ENCODE assay signal across 8 cellular contexts in the genomic region with DNA sequence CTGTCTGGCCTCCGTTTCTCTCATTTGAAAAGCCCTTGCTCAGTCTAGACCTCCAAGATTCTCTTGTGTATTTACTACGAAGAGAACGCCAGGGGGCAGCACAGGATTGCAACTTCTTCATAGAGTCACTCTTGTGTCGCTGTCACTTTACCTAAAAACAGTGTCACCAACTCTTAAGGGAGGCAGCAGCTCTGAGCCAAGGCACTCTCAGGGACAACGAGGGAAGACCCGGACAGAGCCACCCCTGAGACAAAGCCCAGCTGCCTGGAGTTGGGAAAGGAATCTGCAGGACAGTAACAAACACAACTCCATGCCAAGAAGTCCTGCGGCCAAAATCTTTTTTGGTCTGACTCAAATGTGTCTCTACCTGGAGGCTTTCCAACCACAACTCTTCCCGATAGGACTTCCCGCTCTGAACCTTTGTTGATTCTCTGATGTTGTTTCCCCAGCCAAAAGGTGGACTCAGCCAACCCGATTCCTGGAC. TPM values are rescaled to one million over a fixed set of nuclear protein-coding genes. Genes with fewer than 3 reads are reported as not detected.
A peak's percentile ranks its signal among the peaks of the same experiment; 100 is the strongest.
DNase-seq lines count a peak whose midpoint lies in the region; ATAC-seq and TF ChIP-seq lines count a peak whose summit lies in the region.

No MANE protein-coding gene starts in this region.

- no peaks in the 10 kb centered on the region for H3K27me3 Mint-ChIP-seq in activated CD8-positive, alpha-beta memory T cell treated with anti-CD3 and anti-CD28 coated beads, Interleukin-2, amount 10 ng/mL, durations not matched to agents 7 days and 5 days

- H3K36me3 ChIP-seq in BE2C (no peaks in the 10 kb centered on the region), muscle layer of duodenum (ENCODE audit: control insufficient read depth in 1 of 2, insufficient read depth in 2 of 2, low read length in 2 of 2) (peaks cover 0 to 5% of the 10 kb centered on the region in 2 donors)

- peaks cover 4% of the 10 kb centered on the region for H3K36me3 Mint-ChIP-seq in activated CD8-positive, alpha-beta memory T cell treated with anti-CD3 and anti-CD28 coated beads, Interleukin-2, amount 10 ng/mL, durations not matched to agents 7 days and 5 days

- no peak overlapping the region for H3K4me3 Mint-ChIP-seq in activated CD8-positive, alpha-beta memory T cell treated with anti-CD3 and anti-CD28 coated beads, Interleukin-2, amount 10 ng/mL, durations not matched to agents 7 days and 5 days

- H3K4me1 ChIP-seq in BE2C (peaks cover 4% of the 10 kb centered on the region), muscle layer of duodenum (ENCODE audit: control insufficient read depth in 1 of 2, insufficient read depth in 2 of 2, low read length in 2 of 2) (peaks cover 32 to 33% of the 10 kb centered on the region in 2 donors)

- CTCF ChIA-PET in activated CD8-positive, alpha-beta memory T cell treated with anti-CD3 and anti-CD28 coated beads, Interleukin-2, amount 10 ng/mL, durations not matched to agents 7 days and 5 days (lab: Charles Lee): interaction anchor here (0.7 to 24.5 kb wide), 20 partner anchors 8 to 450 kb away, joined by 3 to 443 read pairs (median 6); partner anchors contain the start of genes ENDOU, RAPGEF3, SLC48A1 and TMEM106C

- ATAC-seq in GM19351 (IDR thresholded peaks at IDR 0.05; ENCODE audit: unreplicated experiment): peak; percentile 88
- peak; percentile 89 for ATAC-seq in activated CD8-positive, alpha-beta memory T cell treated with anti-CD3 and anti-CD28 coated beads, Interleukin-2, amount 10 ng/mL, durations not matched to agents 7 days and 5 days

- H3K27me3 ChIP-seq in BE2C (no peaks in the 10 kb centered on the region), muscle layer of duodenum (ENCODE audit: low read depth, low read length) (no peaks in the 10 kb centered on the region)

- H3K27ac ChIP-seq in muscle layer of duodenum (ENCODE audit: low read length): peak overlapping the region; percentile 5

- TF ChIP-seq CTCF in BE2C (IDR thresholded peaks at IDR 0.05; ENCODE audit: low read depth, low read length): peak; percentile 83
- TF ChIP-seq CTCF in epithelial cell of esophagus (IDR thresholded peaks at IDR 0.05; ENCODE audit: insufficient read depth, low read depth, low read length, missing control alignments): peak; percentile 79

- H3K27ac Mint-ChIP-seq in activated CD8-positive, alpha-beta memory T cell treated with anti-CD3 and anti-CD28 coated beads, Interleukin-2, amount 10 ng/mL, durations not matched to agents 7 days and 5 days: peak overlapping the region; percentile 44

- H3K4me3 ChIP-seq in BE2C (ENCODE audit: low read depth, low read length): no peak overlapping the region
- no peak overlapping the region for H3K4me3 ChIP-seq in epithelial cell of esophagus (ENCODE audit: low read length)
- H3K4me3 ChIP-seq in muscle layer of duodenum (ENCODE audit: low read depth in 1 of 2, low read length in 2 of 2): peak overlapping the region; percentile 3

- H3K9me3 ChIP-seq in BE2C (no peaks in the 10 kb centered on the region), muscle layer of duodenum (ENCODE audit: control insufficient read depth in 1 of 2, low read length in 2 of 2) (no peaks in the 10 kb centered on the region)

- peak; percentile 81 for DNase-seq in BE2C
- peak; percentile 96 for DNase-seq in HT-29 (ENCODE audit: low spot score)
- peak; percentile 46 for DNase-seq in NOMO-1 treated with dmso at 0.1 percent for 144 hours (lab: John Stamatoyannopoulos, UW; ENCODE audit: unreplicated experiment)
- DNase-seq in activated CD8-positive, alpha-beta memory T cell treated with anti-CD3 and anti-CD28 coated beads, Interleukin-2, amount 10 ng/mL, durations not matched to agents 7 days and 5 days: peak; percentile 88
- peak; percentile 82 for DNase-seq in epithelial cell of esophagus (ENCODE audit: low read depth)
- DNase-seq in stimulated activated CD8-positive, alpha-beta memory T cell treated with anti-CD3 and anti-CD28 coated beads, Interleukin-7, amount 100 ng/mL, for 1 hour (ENCODE audit: low read depth in 2 of 2): peak; percentile 61 to 64

- H3K9me3 Mint-ChIP-seq in activated CD8-positive, alpha-beta memory T cell treated with anti-CD3 and anti-CD28 coated beads, Interleukin-2, amount 10 ng/mL, durations not matched to agents 7 days and 5 days (ENCODE audit: low read depth): no peaks in the 10 kb centered on the region

- peaks cover 27% of the 10 kb centered on the region for H3K4me1 Mint-ChIP-seq in activated CD8-positive, alpha-beta memory T cell treated with anti-CD3 and anti-CD28 coated beads, Interleukin-2, amount 10 ng/mL, durations not matched to agents 7 days and 5 days

RNA-seq across cellular contexts. Expression of gene RPAP3, which starts 9.6 kb away (rescaled TPM):
- polyA plus RNA-seq in BE2C (2012; ENCODE audit: insufficient read depth, insufficient read length, low read depth): 12.9 TPM
- total RNA-seq in HT-29 (2014; rRNA removed; shearing (Covaris generic)): 8.6 and 9.4 TPM in 2 replicates
- total RNA-seq in activated CD8-positive, alpha-beta memory T cell treated with anti-CD3 and anti-CD28 coated beads, Interleukin-2, amount 10 ng/mL, durations not matched to agents 7 days and 5 days: 10 to 100 TPM; 41.3 to 51.4 TPM

RNA-seq across cellular contexts. Expression of gene ENDOU, which starts 9.9 kb away (rescaled TPM):
- not detected for polyA plus RNA-seq in BE2C (2012; ENCODE audit: insufficient read depth, insufficient read length, low read depth)
- total RNA-seq in HT-29 (2014; rRNA removed; shearing (Covaris generic)): not detected in 2 replicates
- total RNA-seq in activated CD8-positive, alpha-beta memory T cell treated with anti-CD3 and anti-CD28 coated beads, Interleukin-2, amount 10 ng/mL, durations not matched to agents 7 days and 5 days: not detected

RNA-seq across cellular contexts. Expression of gene RAPGEF3, which starts 43.2 kb away (rescaled TPM):
- polyA plus RNA-seq in BE2C (2012; ENCODE audit: insufficient read depth, insufficient read length, low read depth): 22.4 TPM
- 38.2 and 44.1 TPM in 2 replicates for total RNA-seq in HT-29 (2014; rRNA removed; shearing (Covaris generic))
- total RNA-seq in activated CD8-positive, alpha-beta memory T cell treated with anti-CD3 and anti-CD28 coated beads, Interleukin-2, amount 10 ng/mL, durations not matched to agents 7 days and 5 days: 1 to 10 TPM; 1.5 to 1.9 TPM

RNA-seq across cellular contexts. Expression of gene SLC48A1, which starts 57.6 kb away (rescaled TPM):
- 65.5 TPM for polyA plus RNA-seq in BE2C (2012; ENCODE audit: insufficient read depth, insufficient read length, low read depth)
- total RNA-seq in HT-29 (2014; rRNA removed; shearing (Covaris generic)): 31.1 and 35.7 TPM in 2 replicates
- 10 to 100 TPM; 13.9 to 18.5 TPM for total RNA-seq in activated CD8-positive, alpha-beta memory T cell treated with anti-CD3 and anti-CD28 coated beads, Interleukin-2, amount 10 ng/mL, durations not matched to agents 7 days and 5 days

Comparison
In these comparisons a context has a peak if more than half of its experiments do, and no peak if none do; other contexts are left out.
1. DNase-seq: peak in every context shown above with its lines; median percentile 96 in HT-29; 88 in activated CD8-positive, alpha-beta memory T cell treated with anti-CD3 and anti-CD28 coated beads, Interleukin-2, amount 10 ng/mL, durations not matched to agents 7 days and 5 days; 82 in epithelial cell of esophagus; 81 in BE2C; 62 in stimulated activated CD8-positive, alpha-beta memory T cell treated with anti-CD3 and anti-CD28 coated beads, Interleukin-7, amount 100 ng/mL, for 1 hour; 46 in NOMO-1 treated with dmso at 0.1 percent for 144 hours.
2. H3K4me3 ChIP-seq: peak in muscle layer of duodenum (2 of 2); none in BE2C (single experiment) and epithelial cell of esophagus (single experiment).
3. RNA of gene RAPGEF3, which starts 43.2 kb away (total RNA-seq): 38.2 to 44.1 TPM in HT-29; 1.5 to 1.9 TPM in activated CD8-positive, alpha-beta memory T cell treated with anti-CD3 and anti-CD28 coated beads, Interleukin-2, amount 10 ng/mL, durations not matched to agents 7 days and 5 days; every median in the first group is over 10 times any median in the second.